18 cellular contexts compared by ENCODE assay signal in genomic region chr11:29310016-29310415, GRCh38.
DNase-seq lines count a peak whose midpoint lies in the region; ATAC-seq and TF ChIP-seq lines count a peak whose summit lies in the region.
"Had no signal": no experiment of that assay in that cellular context is flagged by ENCODE, and none has a peak within 500 bp of the region (broad histone marks: within the 10 kb centered on the region; RNA-seq: fewer than 3 reads in every experiment).

No MANE protein-coding gene starts in this region.

- no CpG with 5 or more reads among the region's 2 CpGs for WGBS in IMR-90 (ENCODE audit: extremely low coverage in 2 of 2, insufficient read length in 1 of 2), 2 experiments

- peaks cover 17 to 32% of the 10 kb centered on the region in 2 experiments; a peak in 3 of 4 replicates for H3K79me1 ChIP-seq in IMR-90 (ENCODE audit: low read depth in 1 of 2, low read length in 2 of 2)

- DNase-seq in AG04449 (ENCODE audit: low read depth, low spot score) (peak; percentile 86), IMR-90 (peak; percentile 95), astrocyte of the spinal cord (ENCODE audit: low read depth, low spot score) (peak; percentile 89), glomerular visceral epithelial cell (ENCODE audit: extremely low spot score) (peak; percentile 67), nephron progenitor cell (no peak), G401 (ENCODE audit: low spot score) (no peak), Kasumi-1 (lab: John Stamatoyannopoulos, UW) (no peak)
- DNase-seq: ACHN; activated naive CD4-positive, alpha-beta T cell treated with Interleukin-2 at 50 U/mL for 16 hours; erythroblast; NCI-H1417; NCI-H345; nucleus accumbens; small intestine; T-cell had no signal

- no peaks in the 10 kb centered on the region for H3K36me3 Mint-ChIP-seq in nephron progenitor cell (ENCODE audit: low read depth)
- H3K36me3 Mint-ChIP-seq: T-cell, WTC11 had no signal

- ATAC-seq in IMR-90 (ENCODE audit: low read depth) (peak; percentile 64), GM19328 (IDR thresholded peaks at IDR 0.05; ENCODE audit: unreplicated experiment) (no peak)
- ATAC-seq: T-cell, WTC11 had no signal

- H3K4ac ChIP-seq in IMR-90 (ENCODE audit: low read depth, low read length) = peak overlapping the region; percentile 100; the same call in 1 of the 2 replicates

- dilution Hi-C loops in IMR-90 (cut with HindIII; ENCODE audit: low sequenced_read_pairs, unreplicated experiment) = no loop called here

- H2AK5ac ChIP-seq in IMR-90 (ENCODE audit: low read depth, low read length) = peak overlapping the region; percentile 68; the same call in 1 of the 2 replicates

- H3K27ac ChIP-seq in IMR-90 (ENCODE audit: insufficient read depth, low read length) = peak overlapping the region; percentile 76

- H3K4me3 Mint-ChIP-seq in nephron progenitor cell = no peak overlapping the region
- H3K4me3 Mint-ChIP-seq: T-cell, WTC11 had no signal

- BruUV-seq in IMR-90 (replicated peaks; lab: Mats Ljungman, UMichigan) = no TSS peak

- peak overlapping the region; percentile 100 for H3K23ac ChIP-seq in IMR-90 (ENCODE audit: low read depth, low read length)

- peaks cover 5% of the 10 kb centered on the region; the same call in 1 of the 2 replicates for H3K9me1 ChIP-seq in IMR-90 (ENCODE audit: insufficient read depth, low read length)

- H2BK15ac ChIP-seq in IMR-90 (ENCODE audit: low read depth, low read length) = no peak overlapping the region; the same call in 2 of the 3 replicates

- in situ Hi-C loops in IMR-90 (cut with MboI; ENCODE audit: low sequenced_read_pairs) = no loop called here
- in situ Hi-C loops in astrocyte of the spinal cord (cut with HindIII; ENCODE audit: low sequenced_read_pairs) = no loop called here
- in situ Hi-C loops in G401 (cut with HindIII; ENCODE audit: low sequenced_read_pairs) = no loop called here

- H3K27me3 ChIP-seq in IMR-90 (ENCODE audit: control insufficient read depth, insufficient read depth, low read length) = no peaks in the 10 kb centered on the region

- peaks cover 8% of the 10 kb centered on the region for H3K27me3 Mint-ChIP-seq in nephron progenitor cell (ENCODE audit: low read depth, poor library complexity)
- H3K27me3 Mint-ChIP-seq: T-cell had no signal

- no peak for TF ChIP-seq RAD21 in IMR-90 (IDR thresholded peaks at IDR 0.05; ENCODE audit: low read length)

- peak overlapping the region; percentile 86 for H3K14ac ChIP-seq in IMR-90 (replicated peaks; ENCODE audit: low read depth, low read length)

- peak overlapping the region; percentile 100 for H2BK5ac ChIP-seq in IMR-90 (ENCODE audit: low read depth, low read length, poor library complexity, severe bottlenecking)

- H3K27ac Mint-ChIP-seq in nephron progenitor cell = no peak overlapping the region
- H3K27ac Mint-ChIP-seq: T-cell, WTC11 had no signal

- peak overlapping the region; percentile 100 for H3K56ac ChIP-seq in IMR-90 (ENCODE audit: extremely low read depth, insufficient read depth, low read length)

- no peak overlapping the region for H2AFZ ChIP-seq in IMR-90 (replicated peaks; ENCODE audit: low read length, poor library complexity)

- TF ChIP-seq POLR2A in IMR-90 (IDR thresholded peaks at IDR 0.05; ENCODE audit: low read depth, low read length) = peak; percentile 47; the same call in 1 of the 2 replicates

- CTCF ChIA-PET in AG04449 (lab: Yijun Ruan, JAX) = interaction anchor here (1.2 to 5.2 kb wide), 2 partner anchors 19 to 33 kb away, joined by 3 to 22 read pairs; no protein-coding TSS in a partner anchor
- CTCF ChIA-PET in IMR-90 (lab: Yijun Ruan, JAX) = no interaction called here

- peak overlapping the region; percentile 100 for H3K18ac ChIP-seq in IMR-90 (ENCODE audit: low read depth, low read length)

- H4K8ac ChIP-seq in IMR-90 (ENCODE audit: low read depth in 2 of 2, low read length in 2 of 2) = peak overlapping the region; percentile 96 to 100

- no peaks in the 10 kb centered on the region for H3K9me3 ChIP-seq in IMR-90 (ENCODE audit: control insufficient read depth, insufficient read depth, low read length)

- TF ChIP-seq CTCF in AG04449 (IDR thresholded peaks at IDR 0.05; ENCODE audit: insufficient read depth, low read length, missing control alignments) (no peak), IMR-90 (conservative IDR thresholded peaks at IDR 0.05; ENCODE audit: low read depth, low read length) (no peak), astrocyte of the spinal cord (IDR thresholded peaks at IDR 0.05; ENCODE audit: low read depth, low read length) (no peak), nephron progenitor cell (IDR thresholded peaks at IDR 0.05) (no peak)

- H4K5ac ChIP-seq in IMR-90 (ENCODE audit: low read depth, low read length) = peak overlapping the region; percentile 98

- H2BK20ac ChIP-seq in IMR-90 (ENCODE audit: low read depth, low read length) = peak overlapping the region; percentile 97

- H3K4me3 ChIP-seq in AG04449 (ENCODE audit: low read depth, low read length) (no peak overlapping the region), IMR-90 (ENCODE audit: insufficient read depth, low read depth, low read length) (no peak overlapping the region), astrocyte of the spinal cord (ENCODE audit: low read depth, low read length) (no peak overlapping the region)
- H3K4me3 ChIP-seq: lung had no signal

- no peaks in the 10 kb centered on the region for H3K36me3 ChIP-seq in IMR-90 (ENCODE audit: control insufficient read depth, insufficient read depth, low read length)

- H3K4me1 ChIP-seq in IMR-90 (ENCODE audit: control insufficient read depth, insufficient read depth, low read length) = peaks cover 13% of the 10 kb centered on the region

- H2BK120ac ChIP-seq in IMR-90 (ENCODE audit: low read depth, low read length) = peak overlapping the region; percentile 100

- peak overlapping the region; percentile 92; the same call in 1 of the 2 replicates for H3K9ac ChIP-seq in IMR-90 (ENCODE audit: low read depth, low read length)

- no peaks in the 10 kb centered on the region for H4K20me1 ChIP-seq in IMR-90 (ENCODE audit: insufficient read depth, low read length)

- H3K9me3 Mint-ChIP-seq in nephron progenitor cell = no peaks in the 10 kb centered on the region
- H3K9me3 Mint-ChIP-seq: WTC11 had no signal

- no peaks in the 10 kb centered on the region for H3K4me1 Mint-ChIP-seq in nephron progenitor cell
- H3K4me1 Mint-ChIP-seq: T-cell, WTC11 had no signal

- intact Hi-C loops in IMR-90 (cut with micrococcal nuclease) = no loop called here

- no peak overlapping the region for H2AK9ac ChIP-seq in IMR-90 (replicated peaks; ENCODE audit: low read depth, low read length, poor library complexity)

- H4K91ac ChIP-seq in IMR-90 (ENCODE audit: insufficient read depth, low read depth, low read length) = peak overlapping the region; percentile 99

- POLR2A ChIA-PET in AG04449 (lab: Yijun Ruan, JAX) (no interaction called here), IMR-90 (lab: Charles Lee; ENCODE audit: unreplicated experiment) (no interaction called here)

- peak overlapping the region; percentile 7; the same call in 1 of the 2 replicates for H3K4me2 ChIP-seq in IMR-90 (ENCODE audit: low read depth, low read length)

TF ChIP-seq in IMR-90, 13 proteins besides CTCF, POLR2A, EP300 and RAD21:
- TF ChIP-seq FOS (IDR thresholded peaks at IDR 0.05; ENCODE audit: low read depth, low read length) = peak; percentile 41; the same call in 1 of the 2 replicates
- 0 out of 2 replicates have a peak, but pooled peaks have one; percentile 15 for TF ChIP-seq MAFK (IDR thresholded peaks at IDR 0.05; ENCODE audit: low read depth, low read length)
- TF ChIP-seq, protein P1, sequence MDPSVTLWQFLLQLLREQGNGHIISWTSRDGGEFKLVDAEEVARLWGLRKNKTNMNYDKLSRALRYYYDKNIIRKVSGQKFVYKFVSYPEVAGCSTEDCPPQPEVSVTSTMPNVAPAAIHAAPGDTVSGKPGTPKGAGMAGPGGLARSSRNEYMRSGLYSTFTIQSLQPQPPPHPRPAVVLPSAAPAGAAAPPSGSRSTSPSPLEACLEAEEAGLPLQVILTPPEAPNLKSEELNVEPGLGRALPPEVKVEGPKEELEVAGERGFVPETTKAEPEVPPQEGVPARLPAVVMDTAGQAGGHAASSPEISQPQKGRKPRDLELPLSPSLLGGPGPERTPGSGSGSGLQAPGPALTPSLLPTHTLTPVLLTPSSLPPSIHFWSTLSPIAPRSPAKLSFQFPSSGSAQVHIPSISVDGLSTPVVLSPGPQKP (IDR thresholded peaks at IDR 0.05; ENCODE audit: borderline replicate concordance, low read depth, low read length) = no peak
TF ChIP-seq in IMR-90: peak in this region for 2.

Comparison
In these comparisons a context has a peak if more than half of its experiments do, and no peak if none do; other contexts are left out.
1. DNase-seq: peak in AG04449 (single experiment), IMR-90 (single experiment), astrocyte of the spinal cord (single experiment) and glomerular visceral epithelial cell (single experiment); none in nephron progenitor cell (single experiment), G401 (single experiment) and Kasumi-1 (0 of 2).